In genomic region chr6:30651143-30651542, GRCh38 we compare ENCODE assay signal across 1 cellular context.
A peak's percentile ranks its signal among the peaks of the same experiment; 100 is the strongest.
TF ChIP-seq lines count a peak whose summit lies in the region.

No MANE protein-coding gene starts in this region.

TF ChIP-seq in HepG2, 621 proteins besides CTCF, POLR2A, EP300 and RAD21:
- TF ChIP-seq ZNF75D (CRISPR knock-in tag; IDR thresholded peaks at IDR 0.05; ENCODE audit: borderline replicate concordance), result 0 out of 2 replicates have a peak, but pooled peaks have one; percentile 33
- TF ChIP-seq RBM22 (optimal IDR thresholded peaks at IDR 0.05; ENCODE audit: low read length), result peak; percentile 83
- TF ChIP-seq RARG (CRISPR knock-in tag; IDR thresholded peaks at IDR 0.05; ENCODE audit: low read depth), result no peak
